In genomic region chr14:83548061-83548839, GRCh38 we compare ENCODE assay signal across 19 cellular contexts.
DNase-seq lines count a peak whose midpoint lies in the region; ATAC-seq and TF ChIP-seq lines count a peak whose summit lies in the region.
"Had no signal": no experiment of that assay in that cellular context is flagged by ENCODE, and none has a peak within 500 bp of the region (broad histone marks: within the 10 kb centered on the region; RNA-seq: fewer than 3 reads in every experiment).

No MANE protein-coding gene starts in this region.

- H2AFZ ChIP-seq in mammary epithelial cell (ENCODE audit: low read depth, low read length): no peak overlapping the region
- H2AFZ ChIP-seq: parathyroid adenoma had no signal

- peaks cover 16% of the 10 kb centered on the region for H3K4me1 Mint-ChIP-seq in MCF 10A (ENCODE audit: insufficient read depth, unreplicated experiment)

- dilution Hi-C loops in mammary epithelial cell (cut with HindIII; ENCODE audit: low sequenced_read_pairs): no loop called here

- H3K4me3 ChIP-seq in mammary epithelial cell (replicated peaks in 1 of 3; ENCODE audit: insufficient read depth in 1 of 3, low read depth in 2 of 3, low read length in 3 of 3) (no peak overlapping the region), choroid plexus epithelial cell (ENCODE audit: low read depth, low read length) (no peak overlapping the region), left lung (no peak overlapping the region)
- H3K4me3 ChIP-seq: gastroesophageal sphincter, spleen had no signal

- H3K27me3 ChIP-seq in mammary epithelial cell (ENCODE audit: insufficient read depth, low read length) (no peaks in the 10 kb centered on the region), left lung (no peaks in the 10 kb centered on the region)
- H3K27me3 ChIP-seq: gastroesophageal sphincter, spleen had no signal

- no peak overlapping the region for H3K9ac ChIP-seq in mammary epithelial cell (ENCODE audit: insufficient read depth, low read length)
- H3K9ac ChIP-seq: KMS-11, parathyroid adenoma, SK-N-SH had no signal

- no peak overlapping the region for H3K27ac Mint-ChIP-seq in MCF 10A (ENCODE audit: low read depth, unreplicated experiment)
- H3K27ac Mint-ChIP-seq: activated T-helper 1 cell treated with anti-CD3 and anti-CD28 coated beads, Interleukin-12 subunit alpha, Interleukin-12 subunit beta, Interleukin-2, Interleukin-4 antibody, amounts not matched to agents 30 ng/mL and 10 ng/mL and 1 ng/mL, durations not matched to agents 14 hours and 24 hours and 36 hours; dendritic cell treated with granulocyte-macrophage colony-stimulating factor and Interleukin-4, amounts not matched to agents 40 ng/mL and 50 ng/mL, for 4 days had no signal

- POLR2A ChIA-PET in MCF 10A (lab: Yijun Ruan, JAX): interaction anchor here (0.6 to 0.7 kb wide), 2 partner anchors 10 to 496 kb away, joined by 3 to 5 read pairs; no protein-coding TSS in a partner anchor
- POLR2A ChIA-PET in HEK293T (lab: Yijun Ruan, JAX): no interaction called here

- WGBS in mammary epithelial cell (ENCODE audit: low coverage, missing lambda C conversion rate): 44% methylated on average over 5 of the region's 5 CpGs

- BruUV-seq in MCF 10A (replicated peaks; lab: Mats Ljungman, UMichigan) (no TSS peak), mammary epithelial cell (replicated peaks; lab: Mats Ljungman, UMichigan) (no TSS peak)

- H3K4me1 ChIP-seq in mammary epithelial cell (ENCODE audit: insufficient read depth, low read length) (no peaks in the 10 kb centered on the region), left lung (no peaks in the 10 kb centered on the region)
- H3K4me1 ChIP-seq: parathyroid adenoma had no signal

- intact Hi-C loops in MCF 10A (cut with micrococcal nuclease) (no loop called here), mammary epithelial cell (cut with micrococcal nuclease) (no loop called here), left lung (cut with DNase I) (no loop called here)

- H3K79me2 ChIP-seq in mammary epithelial cell (ENCODE audit: insufficient read depth, low read length): no peaks in the 10 kb centered on the region
- H3K79me2 ChIP-seq: parathyroid adenoma had no signal

- no peaks in the 10 kb centered on the region for H3K36me3 Mint-ChIP-seq in MCF 10A (ENCODE audit: insufficient read depth, unreplicated experiment)

- H3K9me3 ChIP-seq in mammary epithelial cell (replicated peaks; ENCODE audit: insufficient read depth, low read length) (peaks cover 3% of the 10 kb centered on the region), left lung (peaks cover 0 to 6% of the 10 kb centered on the region in 2 donors)
- H3K9me3 ChIP-seq: gastroesophageal sphincter, SK-N-SH had no signal

- TF ChIP-seq CTCF in MCF 10A (IDR thresholded peaks at IDR 0.05; ENCODE audit: unreplicated experiment) (no peak), mammary epithelial cell (conservative IDR thresholded peaks at IDR 0.05 in 1 of 2, IDR thresholded peaks at IDR 0.05 in 1 of 2; ENCODE audit: extremely low read depth in 1 of 2, insufficient read depth in 1 of 2, low read depth in 1 of 2, low read length in 2 of 2) (no peak), choroid plexus epithelial cell (conservative IDR thresholded peaks at IDR 0.05; ENCODE audit: low read depth, low read length) (no peak), left lung (IDR thresholded peaks at IDR 0.05) (no peak)

- no peak for ATAC-seq in left lung
- ATAC-seq: gastroesophageal sphincter had no signal

- H3K27me3 Mint-ChIP-seq in MCF 10A (ENCODE audit: insufficient read depth, unreplicated experiment): no peaks in the 10 kb centered on the region
- H3K27me3 Mint-ChIP-seq: dendritic cell treated with granulocyte-macrophage colony-stimulating factor and Interleukin-4, amounts not matched to agents 40 ng/mL and 50 ng/mL, for 4 days had no signal

- CTCF ChIA-PET in MCF 10A (lab: Yijun Ruan, JAX): no interaction called here
- CTCF ChIA-PET in mammary epithelial cell (lab: Charles Lee; ENCODE audit: low non-redundant PET): no interaction called here
- CTCF ChIA-PET in HEK293T (lab: Yijun Ruan, JAX): no interaction called here

- no peak overlapping the region for H3K4me3 Mint-ChIP-seq in MCF 10A (ENCODE audit: unreplicated experiment)
- H3K4me3 Mint-ChIP-seq: activated T-helper 1 cell treated with anti-CD3 and anti-CD28 coated beads, Interleukin-12 subunit alpha, Interleukin-12 subunit beta, Interleukin-2, Interleukin-4 antibody, amounts not matched to agents 30 ng/mL and 10 ng/mL and 1 ng/mL, durations not matched to agents 14 hours and 24 hours and 36 hours; dendritic cell treated with granulocyte-macrophage colony-stimulating factor and Interleukin-4, amounts not matched to agents 40 ng/mL and 50 ng/mL, for 4 days had no signal

- H4K20me1 ChIP-seq in mammary epithelial cell (ENCODE audit: insufficient read depth, low read length): no peaks in the 10 kb centered on the region

- in situ Hi-C loops in mammary epithelial cell (cut with MboI; ENCODE audit: low sequenced_read_pairs in 2 of 2): no loop called here

- H3K36me3 ChIP-seq in mammary epithelial cell (ENCODE audit: insufficient read depth, low read length): no peaks in the 10 kb centered on the region
- no peaks in the 10 kb centered on the region for H3K36me3 ChIP-seq in left lung
- H3K36me3 ChIP-seq: gastroesophageal sphincter, spleen had no signal

- H3K27ac ChIP-seq in mammary epithelial cell (ENCODE audit: insufficient read depth, low read depth, low read length) (no peak overlapping the region), left lung (no peak overlapping the region)
- H3K27ac ChIP-seq: gastroesophageal sphincter, KMS-11, parathyroid adenoma, spleen had no signal

- H3K4me2 ChIP-seq in mammary epithelial cell (ENCODE audit: insufficient read depth, low read depth, low read length): no peak overlapping the region
- H3K4me2 ChIP-seq: KMS-11, SK-N-SH had no signal

- peak; percentile 19 for DNase-seq in MCF 10A (ENCODE audit: unreplicated experiment)
- no peak for DNase-seq in mammary epithelial cell
- DNase-seq in choroid plexus epithelial cell (ENCODE audit: low read depth): peak; percentile 95
- DNase-seq in kidney glomerular epithelial cell (lab: John Stamatoyannopoulos, UW): peak; percentile 12
- no peak for DNase-seq in HEK293T (ENCODE audit: extremely low spot score)
- no peak for DNase-seq in kidney tubule cell (ENCODE audit: low spot score)
- no peak for DNase-seq in left lung
- no peak for DNase-seq in GM19238 (ENCODE audit: insufficient read length, low spot score)
- DNase-seq: 8988T; activated CD4-positive, alpha-beta T cell treated with anti-CD3 and anti-CD28 coated beads, Interleukin-2, amount 50 U/mL, for 4 hours; NCI-H1436; NCI-H446 treated with DMSO at 0.1 percent for 48 hours; SK-N-SH; spleen had no signal

- H3K9me3 Mint-ChIP-seq in MCF 10A (ENCODE audit: unreplicated experiment): no peaks in the 10 kb centered on the region
- H3K9me3 Mint-ChIP-seq: dendritic cell treated with granulocyte-macrophage colony-stimulating factor and Interleukin-4, amounts not matched to agents 40 ng/mL and 50 ng/mL, for 4 days had no signal

TF ChIP-seq in HEK293T, 16 proteins besides CTCF, POLR2A, EP300 and RAD21:
- TF ChIP-seq ARNT (IDR thresholded peaks at IDR 0.05): no peak
- TF ChIP-seq SP1 (IDR thresholded peaks at IDR 0.05): no peak
- TF ChIP-seq ELF4 (IDR thresholded peaks at IDR 0.05): no peak
- no peak for TF ChIP-seq NFRKB (IDR thresholded peaks at IDR 0.05)
- TF ChIP-seq, protein P1, sequence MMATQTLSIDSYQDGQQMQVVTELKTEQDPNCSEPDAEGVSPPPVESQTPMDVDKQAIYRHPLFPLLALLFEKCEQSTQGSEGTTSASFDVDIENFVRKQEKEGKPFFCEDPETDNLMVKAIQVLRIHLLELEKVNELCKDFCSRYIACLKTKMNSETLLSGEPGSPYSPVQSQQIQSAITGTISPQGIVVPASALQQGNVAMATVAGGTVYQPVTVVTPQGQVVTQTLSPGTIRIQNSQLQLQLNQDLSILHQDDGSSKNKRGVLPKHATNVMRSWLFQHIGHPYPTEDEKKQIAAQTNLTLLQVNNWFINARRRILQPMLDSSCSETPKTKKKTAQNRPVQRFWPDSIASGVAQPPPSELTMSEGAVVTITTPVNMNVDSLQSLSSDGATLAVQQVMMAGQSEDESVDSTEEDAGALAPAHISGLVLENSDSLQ (IDR thresholded peaks at IDR 0.05): no peak
- no peak for TF ChIP-seq LEF1 (IDR thresholded peaks at IDR 0.05; ENCODE audit: borderline replicate concordance)
- no peak for TF ChIP-seq SUZ12 (IDR thresholded peaks at IDR 0.05)
- no peak for TF ChIP-seq HDGF (IDR thresholded peaks at IDR 0.05; ENCODE audit: borderline replicate concordance)
- TF ChIP-seq FOXM1 (IDR thresholded peaks at IDR 0.05; ENCODE audit: borderline replicate concordance): no peak
- no peak for TF ChIP-seq FOXK2 (IDR thresholded peaks at IDR 0.05)

Comparison
In these comparisons a context has a peak if more than half of its experiments do, and no peak if none do; other contexts are left out.
1. DNase-seq: peak in MCF 10A (single experiment), choroid plexus epithelial cell (single experiment) and kidney glomerular epithelial cell (single experiment); none in mammary epithelial cell (single experiment), HEK293T (single experiment), kidney tubule cell (single experiment), left lung (0 of 2) and GM19238 (single experiment).